ENCODE assay signal across 8 cellular contexts in the genomic region with DNA sequence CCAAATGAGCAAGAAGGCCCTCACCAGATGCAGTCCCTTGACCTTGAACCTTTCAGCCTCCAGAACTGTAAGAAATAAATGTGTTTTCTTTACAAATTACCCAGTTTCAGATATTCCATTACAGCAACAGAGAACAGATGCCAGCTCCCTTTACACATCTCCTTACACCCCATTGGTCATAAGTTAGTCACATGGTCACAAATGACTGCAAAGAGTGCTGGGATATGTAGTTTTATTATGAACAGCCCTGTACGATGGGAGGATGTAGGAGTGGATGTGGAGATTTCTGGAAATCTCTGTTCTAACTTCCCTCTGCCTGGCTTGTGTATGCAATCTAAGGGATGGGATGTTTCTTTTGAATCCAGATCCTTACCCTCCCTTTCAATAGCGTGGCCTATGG. TPM values are rescaled to one million over a fixed set of nuclear protein-coding genes. Genes with fewer than 3 reads are reported as not detected.
DNase-seq lines count a peak whose midpoint lies in the region; ATAC-seq lines count a peak whose summit lies in the region.

No MANE protein-coding gene starts in this region.

- ATAC-seq in GM19467 (IDR thresholded peaks at IDR 0.05; ENCODE audit: unreplicated experiment) (peak; percentile 60), HG03108 (IDR thresholded peaks at IDR 0.05; ENCODE audit: unreplicated experiment) (no peak), GM19463 (IDR thresholded peaks at IDR 0.05; ENCODE audit: unreplicated experiment) (no peak)

- no peak overlapping the region for H2AK5ac ChIP-seq in mesenchymal stem cell (ENCODE audit: low read length, severe bottlenecking)

- H3K27ac ChIP-seq in mesenchymal stem cell (ENCODE audit: low read length, poor library complexity, severe bottlenecking), result no peak overlapping the region

- H4K8ac ChIP-seq in mesenchymal stem cell (ENCODE audit: low read length), result no peak overlapping the region

- H3K36me3 ChIP-seq in mesenchymal stem cell (ENCODE audit: control insufficient read depth in 1 of 2, insufficient read depth in 2 of 2, low read depth in 1 of 2, low read length in 2 of 2), result no peaks in the 10 kb centered on the region

- no peak overlapping the region for H3K18ac ChIP-seq in mesenchymal stem cell (ENCODE audit: low read depth in 1 of 2, low read length in 2 of 2)

- H3K9ac ChIP-seq in mesenchymal stem cell (ENCODE audit: low read length), result no peak overlapping the region

- H2BK5ac ChIP-seq in mesenchymal stem cell (ENCODE audit: low read depth, low read length, poor library complexity, severe bottlenecking), result no peak overlapping the region

- peaks cover 10% of the 10 kb centered on the region for H3K4me1 ChIP-seq in mesenchymal stem cell (ENCODE audit: control insufficient read depth, insufficient read depth, low read depth, low read length)

- peak; percentile 50 for DNase-seq in COR-L47 (lab: John Stamatoyannopoulos, UW)
- peak; percentile 69 for DNase-seq in NCI-H2196 (lab: John Stamatoyannopoulos, UW; ENCODE audit: unreplicated experiment)
- peak; percentile 52 for DNase-seq in astrocyte of the hippocampus (ENCODE audit: low read depth, low spot score)
- DNase-seq in mesenchymal stem cell, result peak; percentile 70
- no peak for DNase-seq in NCI-H128 (lab: John Stamatoyannopoulos, UW; ENCODE audit: unreplicated experiment)

- no peak overlapping the region for H4K91ac ChIP-seq in mesenchymal stem cell (ENCODE audit: low read length)

- H3K4me2 ChIP-seq in mesenchymal stem cell (ENCODE audit: low read length, poor library complexity, severe bottlenecking), result no peak overlapping the region

- no peak overlapping the region for H2BK15ac ChIP-seq in mesenchymal stem cell (ENCODE audit: low read depth, poor library complexity, severe bottlenecking)

- WGBS in mesenchymal stem cell, result 43% methylated on average over 2 of the region's 2 CpGs

- H3K14ac ChIP-seq in mesenchymal stem cell (ENCODE audit: low read length in 2 of 2), result no peak overlapping the region

- H3K9me3 ChIP-seq in mesenchymal stem cell (ENCODE audit: control insufficient read depth, low read length), result no peaks in the 10 kb centered on the region

- H3K27me3 ChIP-seq in mesenchymal stem cell (ENCODE audit: control insufficient read depth in 1 of 2, insufficient read depth in 1 of 2, low read length in 2 of 2), result peaks cover 22 to 51% of the 10 kb centered on the region in 2 experiments

- H3K4me3 ChIP-seq in mesenchymal stem cell (ENCODE audit: insufficient read depth in 1 of 2, low read depth in 1 of 2, low read length in 2 of 2), result no peak overlapping the region

- H3K79me1 ChIP-seq in mesenchymal stem cell (replicated peaks; ENCODE audit: low read length, poor library complexity, severe bottlenecking), result no peaks in the 10 kb centered on the region

- H3K4ac ChIP-seq in mesenchymal stem cell (ENCODE audit: low read depth in 1 of 2, low read length in 2 of 2), result no peak overlapping the region

- H2BK120ac ChIP-seq in mesenchymal stem cell (ENCODE audit: low read depth, low read length), result no peak overlapping the region

- H2BK12ac ChIP-seq in mesenchymal stem cell (ENCODE audit: low read length in 2 of 2), result no peak overlapping the region

- H3K23ac ChIP-seq in mesenchymal stem cell (ENCODE audit: low read length in 2 of 2), result no peak overlapping the region

- H2AFZ ChIP-seq in mesenchymal stem cell (ENCODE audit: low read depth, low read length), result no peak overlapping the region

RNA-seq across cellular contexts. Expression of a gene that starts 13.3 kb away (rescaled TPM):
- 3,306 TPM for polyA plus RNA-seq in mesenchymal stem cell (2013, experiment 1 of 2)
- polyA plus RNA-seq in mesenchymal stem cell (2013, experiment 2 of 2), result 3,256 TPM

RNA-seq across cellular contexts. Expression of a gene that starts 23.2 kb away (rescaled TPM):
- polyA plus RNA-seq in mesenchymal stem cell (2013, experiment 1 of 2), result 2.0 TPM
- polyA plus RNA-seq in mesenchymal stem cell (2013, experiment 2 of 2), result 2.7 TPM
